Comparison of ENCODE assay signal across 25 cellular contexts in the genomic region with DNA sequence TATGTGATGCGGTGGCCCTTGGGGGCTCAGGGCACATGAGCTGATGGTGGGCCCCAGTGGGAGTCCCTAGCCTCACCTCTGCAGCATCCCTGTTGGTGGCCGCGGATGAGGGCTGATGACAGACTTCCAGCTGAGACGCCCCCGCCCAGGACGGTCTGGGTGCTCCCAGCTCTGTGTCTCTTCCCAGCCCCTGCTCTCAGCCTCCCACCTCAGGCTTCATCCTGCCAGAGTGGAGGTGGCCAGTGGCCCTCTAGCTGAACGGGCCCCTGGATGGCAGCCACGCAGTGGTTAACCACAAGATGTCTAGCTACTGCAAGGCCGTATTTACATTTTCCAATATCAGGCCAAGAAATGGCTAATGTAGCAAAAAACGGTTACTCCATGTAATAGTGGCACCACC.
DNase-seq lines count a peak whose midpoint lies in the region; ATAC-seq and TF ChIP-seq lines count a peak whose summit lies in the region.
"Had no signal": no experiment of that assay in that cellular context is flagged by ENCODE, and none has a peak within 500 bp of the region (broad histone marks: within the 10 kb centered on the region; RNA-seq: fewer than 3 reads in every experiment).

No MANE protein-coding gene starts in this region.

- no peak overlapping the region for H3K4me2 ChIP-seq in neuronal stem cell (ENCODE audit: insufficient read depth, low read length, poor library complexity, severe bottlenecking)
- H3K4me2 ChIP-seq: smooth muscle cell had no signal

- peaks cover 0 to 30% (median 0%) of the 10 kb centered on the region in 3 experiments for H3K27me3 ChIP-seq in neuronal stem cell (ENCODE audit: control insufficient read depth in 3 of 3, insufficient read depth in 3 of 3, low read depth in 1 of 3, low read length in 3 of 3)

- peak overlapping the region; percentile 3 for H2AK5ac ChIP-seq in neuronal stem cell (ENCODE audit: low read depth, low read length)

- H3K79me1 ChIP-seq in neuronal stem cell (ENCODE audit: low read depth, low read length): no peaks in the 10 kb centered on the region

- H3K18ac ChIP-seq in neuronal stem cell (ENCODE audit: low read length): peak overlapping the region; percentile 11

- no peaks in the 10 kb centered on the region for H3K4me1 ChIP-seq in HEK293 (ENCODE audit: control insufficient read depth, insufficient read depth, low read length)
- H3K4me1 ChIP-seq in neuronal stem cell (ENCODE audit: control insufficient read depth in 2 of 2, insufficient read depth in 1 of 2, low read depth in 1 of 2, low read length in 2 of 2): peaks cover 0 to 15% of the 10 kb centered on the region in 2 donors
- H3K4me1 ChIP-seq: parathyroid adenoma had no signal

- H3K9me3 ChIP-seq in HEK293 (ENCODE audit: control insufficient read depth, insufficient read depth, low read depth, low read length): no peaks in the 10 kb centered on the region
- no peaks in the 10 kb centered on the region for H3K9me3 ChIP-seq in neuronal stem cell (replicated peaks in 1 of 2; ENCODE audit: control insufficient read depth in 2 of 2, insufficient read depth in 1 of 2, low read depth in 1 of 2, low read length in 2 of 2)

- H3K27ac ChIP-seq in HEK293 (ENCODE audit: extremely low read depth, low read depth, low read length): no peak overlapping the region
- no peak overlapping the region for H3K27ac ChIP-seq in neuronal stem cell (replicated peaks; ENCODE audit: low read length)
- H3K27ac ChIP-seq: 22Rv1, GM23248, parathyroid adenoma had no signal

- TF ChIP-seq CTCF in HEK293 (tag by site-specific recombination; IDR thresholded peaks at IDR 0.05): no peak

- DNase-seq in activated CD4-positive, CD25-positive, alpha-beta regulatory T cell treated with anti-CD3 and anti-CD28 coated beads, Interleukin-2, amount 50 U/mL, for 72 hours: peak; percentile 23
- peak; percentile 74 for DNase-seq in astrocyte of the hippocampus (ENCODE audit: low read depth, low spot score)
- no peak for DNase-seq in neuronal stem cell (ENCODE audit: low spot score)
- DNase-seq in activated CD4-positive, alpha-beta T cell treated with anti-CD3 and anti-CD28 coated beads, Interleukin-2, amount 50 U/mL, for 4 hours: no peak
- DNase-seq: activated CD4-positive, alpha-beta T cell treated with anti-CD3 and anti-CD28 coated beads for 4 hours; activated naive CD8-positive, alpha-beta T cell treated with anti-CD3 and anti-CD28 coated beads, Interleukin-2, amount 50 U/mL, for 24 hours; CD4-positive, alpha-beta memory T cell; DND-41; GM23248; HFFc6; left colon; NCI-H1417; NCI-H2029; NCI-H526 treated with DMSO at 0.1 percent for 48 hours; nephron progenitor cell; NK-92 treated with Interleukin-12 subunit alpha and Interleukin-12 subunit beta, amount 100 ng/mL, for 24 hours; stimulated activated CD4-positive, alpha-beta T cell treated with anti-CD3 and anti-CD28 coated beads, Interleukin-1b, Interleukin-23, amount 100 ng/mL, for 48 hours; stimulated activated naive CD4-positive, alpha-beta T cell treated with Interleukin-2 at 50 U/mL for 16 hours had no signal

- no peak overlapping the region for H2AFZ ChIP-seq in neuronal stem cell (ENCODE audit: low read length)
- H2AFZ ChIP-seq: GM23248, parathyroid adenoma had no signal

- H3K4me3 ChIP-seq in HEK293 (ENCODE audit: low read depth, low read length) (no peak overlapping the region), neuronal stem cell (ENCODE audit: low read length in 2 of 2) (no peak overlapping the region)
- H3K4me3 ChIP-seq: GM23248, smooth muscle cell had no signal

- H3K4ac ChIP-seq in neuronal stem cell (ENCODE audit: low read length): no peak overlapping the region

- no peak overlapping the region for H2BK15ac ChIP-seq in neuronal stem cell (ENCODE audit: low read length)

- no peak overlapping the region for H2BK12ac ChIP-seq in neuronal stem cell (ENCODE audit: low read length)

- no peak overlapping the region for H3K23ac ChIP-seq in neuronal stem cell (ENCODE audit: low read depth, low read length, poor library complexity)

- no peak overlapping the region for H4K8ac ChIP-seq in neuronal stem cell (ENCODE audit: low read depth, low read length)

- no peak for ATAC-seq in activated CD4-positive, CD25-positive, alpha-beta regulatory T cell treated with anti-CD3 and anti-CD28 coated beads, Interleukin-2, amount 50 U/mL, for 24 hours
- ATAC-seq in GM18861 (IDR thresholded peaks at IDR 0.05; ENCODE audit: unreplicated experiment): no peak
- ATAC-seq in GM19328 (IDR thresholded peaks at IDR 0.05; ENCODE audit: unreplicated experiment): no peak
- ATAC-seq: activated naive CD8-positive, alpha-beta T cell treated with anti-CD3 and anti-CD28 coated beads, Interleukin-2, amount 50 U/mL, for 24 hours; left colon had no signal

- no peak overlapping the region for H2BK120ac ChIP-seq in neuronal stem cell (ENCODE audit: low read depth, low read length)

- WGBS in neuronal stem cell (ENCODE audit: extremely low coverage in 2 of 2, insufficient read length in 2 of 2, insufficient replicate concordance in 1 of 2), 2 donors: no CpG with 5 or more reads among the region's 10 CpGs

- no peak overlapping the region for H3K14ac ChIP-seq in neuronal stem cell (ENCODE audit: low read length)

- no peak overlapping the region for H4K91ac ChIP-seq in neuronal stem cell (ENCODE audit: low read depth, low read length, poor library complexity)

- CTCF ChIA-PET in HEK293 (lab: Yijun Ruan, JAX): interaction anchor here (0.6 to 1.5 kb wide), 4 partner anchors 17 to 77 kb away, joined by 3 to 7 read pairs (median 6); no protein-coding TSS in a partner anchor

- POLR2A ChIA-PET in HEK293 (lab: Yijun Ruan, JAX): interaction anchor here (0.6 kb wide), 1 partner anchor 68 kb away, joined by 5 read pairs; no protein-coding TSS in a partner anchor

- H3K9ac ChIP-seq in neuronal stem cell (ENCODE audit: low read depth, low read length, poor library complexity): no peak overlapping the region
- H3K9ac ChIP-seq: GM23248, parathyroid adenoma had no signal

- no peak overlapping the region for H2BK5ac ChIP-seq in neuronal stem cell (ENCODE audit: low read length)

- H3K36me3 ChIP-seq in HEK293 (ENCODE audit: control insufficient read depth in 2 of 2, insufficient read depth in 1 of 2, low read length in 2 of 2) (no peaks in the 10 kb centered on the region), neuronal stem cell (replicated peaks in 1 of 2; ENCODE audit: control insufficient read depth in 2 of 2, insufficient read depth in 2 of 2, low read length in 2 of 2) (no peaks in the 10 kb centered on the region)

TF ChIP-seq in HEK293, 187 proteins besides CTCF, POLR2A, EP300 and RAD21:
- TF ChIP-seq GLIS1 (tag by site-specific recombination; IDR thresholded peaks at IDR 0.05) (peak; percentile 50), EGR2 (tag by site-specific recombination; IDR thresholded peaks at IDR 0.05; ENCODE audit: low read depth) (peak; percentile 81), SALL2 (tag by site-specific recombination; IDR thresholded peaks at IDR 0.05; ENCODE audit: borderline replicate concordance) (no peak), ZIC2 (tag by site-specific recombination; IDR thresholded peaks at IDR 0.05) (peak; percentile 42; the same call in 1 of the 2 replicates), ZNF521 (tag by site-specific recombination; IDR thresholded peaks at IDR 0.05) (no peak)

Comparison
In these comparisons a context has a peak if more than half of its experiments do, and no peak if none do; other contexts are left out.
1. DNase-seq: peak in activated CD4-positive, CD25-positive, alpha-beta regulatory T cell treated with anti-CD3 and anti-CD28 coated beads, Interleukin-2, amount 50 U/mL, for 72 hours (single experiment) and astrocyte of the hippocampus (single experiment); none in neuronal stem cell (single experiment) and activated CD4-positive, alpha-beta T cell treated with anti-CD3 and anti-CD28 coated beads, Interleukin-2, amount 50 U/mL, for 4 hours (0 of 2).